In genomic region chr5:75336625-75337336, GRCh38 we compare ENCODE assay signal across 1 cellular context.
TF ChIP-seq lines count a peak whose summit lies in the region.

Gene HMGCR (plus strand): TSS chr5:75337220. CDS start chr5:75342606, 5,386 bp downstream.

TF ChIP-seq in HepG2, 621 proteins besides CTCF, POLR2A, EP300 and RAD21 (continued from another document and continues in another):
- TF ChIP-seq FOXP4 (CRISPR knock-in tag; IDR thresholded peaks at IDR 0.05), result peak; percentile 58; the same call in 1 of the 2 replicates
- peak; percentile 36; the same call in 1 of the 2 replicates for TF ChIP-seq KLF6 (CRISPR knock-in tag; IDR thresholded peaks at IDR 0.05)
- no peak for TF ChIP-seq EHMT2 (IDR thresholded peaks at IDR 0.05; ENCODE audit: borderline replicate concordance, low read depth, low read length)
- no peak for TF ChIP-seq ZBTB37 (CRISPR knock-in tag; IDR thresholded peaks at IDR 0.05)
- peak; percentile 62 for TF ChIP-seq ZBTB21 (CRISPR knock-in tag; IDR thresholded peaks at IDR 0.05)
- no peak for TF ChIP-seq ZFP36 (IDR thresholded peaks at IDR 0.05; ENCODE audit: borderline replicate concordance, low read depth, low read length, partially characterized antibody)
- no peak for TF ChIP-seq RORA (CRISPR knock-in tag; IDR thresholded peaks at IDR 0.05)
- peak; percentile 93 for TF ChIP-seq ZHX1 (CRISPR knock-in tag; IDR thresholded peaks at IDR 0.05; ENCODE audit: low read depth)
- TF ChIP-seq ZNF143 (CRISPR knock-in tag; IDR thresholded peaks at IDR 0.05), result no peak; the same call in none of the 2 replicates
- no peak for TF ChIP-seq ZNF773 (CRISPR knock-in tag; IDR thresholded peaks at IDR 0.05; ENCODE audit: borderline replicate concordance)
- TF ChIP-seq SP1 (IDR thresholded peaks at IDR 0.05), result no peak
- TF ChIP-seq SP1 (CRISPR knock-in tag; IDR thresholded peaks at IDR 0.05), result peak; percentile 80
- TF ChIP-seq TBX3 (IDR thresholded peaks at IDR 0.05; ENCODE audit: borderline replicate concordance), result peak; percentile 60; the same call in 1 of the 2 replicates
- TF ChIP-seq FOSL1 (CRISPR knock-in tag; IDR thresholded peaks at IDR 0.05; ENCODE audit: borderline replicate concordance), result no peak
- TF ChIP-seq TAF1 (CRISPR knock-in tag; IDR thresholded peaks at IDR 0.05), result peak; percentile 95
- TF ChIP-seq ZNF557 (CRISPR knock-in tag; IDR thresholded peaks at IDR 0.05), result no peak
- peak; percentile 95 for TF ChIP-seq CREM (IDR thresholded peaks at IDR 0.05)
- no peak for TF ChIP-seq CREM (CRISPR knock-in tag; IDR thresholded peaks at IDR 0.05)
- no peak for TF ChIP-seq IKZF1 (IDR thresholded peaks at IDR 0.05)
- no peak for TF ChIP-seq HNRNPUL1 (IDR thresholded peaks at IDR 0.05; ENCODE audit: low read depth, low read length)
- TF ChIP-seq YY1 (IDR thresholded peaks at IDR 0.05; ENCODE audit: insufficient read depth, insufficient replicate concordance, low read depth, low read length), result peak; percentile 79
- no peak for TF ChIP-seq TCF7L2 (IDR thresholded peaks at IDR 0.05; ENCODE audit: low read depth, low read length)
- TF ChIP-seq SIN3B (IDR thresholded peaks at IDR 0.05; ENCODE audit: low read length), result no peak
- TF ChIP-seq ELF3 (CRISPR knock-in tag; IDR thresholded peaks at IDR 0.05), result peak; percentile 74; the same call in 1 of the 2 replicates
- TF ChIP-seq KDM5B (CRISPR knock-in tag; IDR thresholded peaks at IDR 0.05; ENCODE audit: borderline replicate concordance), result peak; percentile 54; the same call in 1 of the 2 replicates
- TF ChIP-seq ZBTB10 (CRISPR knock-in tag; IDR thresholded peaks at IDR 0.05; ENCODE audit: borderline replicate concordance), result no peak
- peak; percentile 75 for TF ChIP-seq PHF8 (CRISPR knock-in tag; IDR thresholded peaks at IDR 0.05)
- TF ChIP-seq PCBP2 (optimal IDR thresholded peaks at IDR 0.05; ENCODE audit: low read depth, low read length, poor library complexity, severe bottlenecking), result no peak
- no peak for TF ChIP-seq ZNF326 (CRISPR knock-in tag; IDR thresholded peaks at IDR 0.05; ENCODE audit: borderline replicate concordance)
- no peak for TF ChIP-seq ZFYVE20 (CRISPR knock-in tag; IDR thresholded peaks at IDR 0.05; ENCODE audit: borderline replicate concordance, low read depth)
- no peak for TF ChIP-seq ZNF335 (CRISPR knock-in tag; IDR thresholded peaks at IDR 0.05)
- TF ChIP-seq HNF4G (IDR thresholded peaks at IDR 0.05; ENCODE audit: borderline replicate concordance, low read depth, low read length), result no peak
- no peak; the same call in 1 of the 2 replicates for TF ChIP-seq HNF4G (CRISPR knock-in tag; IDR thresholded peaks at IDR 0.05; ENCODE audit: borderline replicate concordance, low read depth)
- no peak for TF ChIP-seq NR3C1 (CRISPR knock-in tag; IDR thresholded peaks at IDR 0.05)
- TF ChIP-seq ZNF710 (CRISPR knock-in tag; IDR thresholded peaks at IDR 0.05; ENCODE audit: borderline replicate concordance), result no peak
- TF ChIP-seq ZNF878 (CRISPR knock-in tag; IDR thresholded peaks at IDR 0.05), result peak; percentile 30; the same call in 1 of the 2 replicates
- 0 out of 2 replicates have a peak, but pooled peaks have one; percentile 28 for TF ChIP-seq BATF2 (CRISPR knock-in tag; IDR thresholded peaks at IDR 0.05)
- TF ChIP-seq ZNF138 (CRISPR knock-in tag; IDR thresholded peaks at IDR 0.05; ENCODE audit: low read depth), result peak; percentile 71; the same call in 1 of the 2 replicates
- TF ChIP-seq NR2F6 (IDR thresholded peaks at IDR 0.05), result no peak
- TF ChIP-seq NR2F6 (CRISPR knock-in tag; IDR thresholded peaks at IDR 0.05), result peak; percentile 64; the same call in 1 of the 2 replicates
- TF ChIP-seq ZNF235 (CRISPR knock-in tag; IDR thresholded peaks at IDR 0.05; ENCODE audit: borderline replicate concordance), result no peak
- TF ChIP-seq ZNF616 (CRISPR knock-in tag; IDR thresholded peaks at IDR 0.05; ENCODE audit: low read depth), result no peak
- TF ChIP-seq IRF9 (CRISPR knock-in tag; IDR thresholded peaks at IDR 0.05; ENCODE audit: borderline replicate concordance), result peak; percentile 74
- peak; percentile 39; the same call in 1 of the 2 replicates for TF ChIP-seq BCL3 (CRISPR knock-in tag; IDR thresholded peaks at IDR 0.05)
- TF ChIP-seq ZSCAN29 (CRISPR knock-in tag; conservative IDR thresholded peaks at IDR 0.05), result 0 out of 2 replicates have a peak, but pooled peaks have one; percentile 45
- TF ChIP-seq AHR (CRISPR knock-in tag; IDR thresholded peaks at IDR 0.05), result peak; percentile 86
- TF ChIP-seq SRF (IDR thresholded peaks at IDR 0.05; ENCODE audit: low read depth, low read length), result 0 out of 2 replicates have a peak, but pooled peaks have one; percentile 21
- no peak for TF ChIP-seq ZNF333 (CRISPR knock-in tag; IDR thresholded peaks at IDR 0.05; ENCODE audit: borderline replicate concordance)
- peak; percentile 84; the same call in 1 of the 2 replicates for TF ChIP-seq POGK (CRISPR knock-in tag; conservative IDR thresholded peaks at IDR 0.05)
